In genomic region chr6:158571826-158572652, GRCh38 we compare ENCODE assay signal across 1 cellular context.
TF ChIP-seq lines count a peak whose summit lies in the region.

No MANE protein-coding gene starts in this region.

TF ChIP-seq in HepG2, 621 proteins besides CTCF, POLR2A, EP300 and RAD21 (continues in another document):
- TF ChIP-seq CAMTA2 (CRISPR knock-in tag; IDR thresholded peaks at IDR 0.05; ENCODE audit: borderline replicate concordance) (peak; percentile 98; the same call in 1 of the 2 replicates), POLR2AphosphoS5 (IDR thresholded peaks at IDR 0.05; ENCODE audit: low read depth, low read length) (peak; percentile 37; the same call in 1 of the 2 replicates), MYNN (CRISPR knock-in tag; IDR thresholded peaks at IDR 0.05; ENCODE audit: low read depth) (peak; percentile 95), TFDP1 (CRISPR knock-in tag; IDR thresholded peaks at IDR 0.05; ENCODE audit: borderline replicate concordance) (peak; percentile 93), ZNF674 (CRISPR knock-in tag; IDR thresholded peaks at IDR 0.05; ENCODE audit: low read depth) (0 out of 2 replicates have a peak, but pooled peaks have one; percentile 80), ZNF136 (CRISPR knock-in tag; IDR thresholded peaks at IDR 0.05; ENCODE audit: low read depth) (peak; percentile 93), ZSCAN25 (CRISPR knock-in tag; IDR thresholded peaks at IDR 0.05) (peak; percentile 93), ZNF510 (CRISPR knock-in tag; IDR thresholded peaks at IDR 0.05; ENCODE audit: low read depth) (peak; percentile 99), ZNF576 (CRISPR knock-in tag; IDR thresholded peaks at IDR 0.05) (peak; percentile 88), SP2 (CRISPR knock-in tag; IDR thresholded peaks at IDR 0.05) (no peak), ZNF10 (CRISPR knock-in tag; IDR thresholded peaks at IDR 0.05; ENCODE audit: borderline replicate concordance, low read depth) (0 out of 2 replicates have a peak, but pooled peaks have one; percentile 14), TFDP2 (CRISPR knock-in tag; IDR thresholded peaks at IDR 0.05) (peak; percentile 87), HDAC1 (CRISPR knock-in tag; IDR thresholded peaks at IDR 0.05) (peak; percentile 99), HOXA3 (CRISPR knock-in tag; IDR thresholded peaks at IDR 0.05) (peak; percentile 98), ZNF138 (CRISPR knock-in tag; IDR thresholded peaks at IDR 0.05; ENCODE audit: low read depth) (peak; percentile 89), SMAD1 (CRISPR knock-in tag; IDR thresholded peaks at IDR 0.05; ENCODE audit: borderline replicate concordance, low read depth) (peak; percentile 98), ZNF660 (CRISPR knock-in tag; IDR thresholded peaks at IDR 0.05; ENCODE audit: borderline replicate concordance, low read depth) (no peak; the same call in 1 of the 2 replicates), TBX3 (IDR thresholded peaks at IDR 0.05; ENCODE audit: borderline replicate concordance) (peak; percentile 81), ZNF879 (CRISPR knock-in tag; IDR thresholded peaks at IDR 0.05) (peak; percentile 98), HNRNPLL (IDR thresholded peaks at IDR 0.05; ENCODE audit: low read depth, low read length, poor library complexity, severe bottlenecking) (peak; percentile 68), CHCHD3 (CRISPR knock-in tag; IDR thresholded peaks at IDR 0.05) (no peak), LCORL (IDR thresholded peaks at IDR 0.05) (no peak), LCORL (CRISPR knock-in tag; IDR thresholded peaks at IDR 0.05) (peak; percentile 99), FOXO1 (CRISPR knock-in tag; IDR thresholded peaks at IDR 0.05) (peak; percentile 97), ZNF350 (CRISPR knock-in tag; IDR thresholded peaks at IDR 0.05; ENCODE audit: borderline replicate concordance, low read depth) (peak; percentile 99), KDM3A (CRISPR knock-in tag; IDR thresholded peaks at IDR 0.05; ENCODE audit: low read depth) (peak; percentile 100), ATF6 (CRISPR knock-in tag; conservative IDR thresholded peaks at IDR 0.05) (peak; percentile 92; the same call in 1 of the 2 replicates), ZNF207 (IDR thresholded peaks at IDR 0.05; ENCODE audit: borderline replicate concordance) (no peak), TBL1XR1 (IDR thresholded peaks at IDR 0.05; ENCODE audit: borderline replicate concordance, low read length, partially characterized antibody) (no peak), SIX4 (CRISPR knock-in tag; IDR thresholded peaks at IDR 0.05) (peak; percentile 86), ZNF616 (CRISPR knock-in tag; IDR thresholded peaks at IDR 0.05; ENCODE audit: low read depth) (peak; percentile 98), CHD2 (IDR thresholded peaks at IDR 0.05; ENCODE audit: low read depth, low read length) (0 out of 2 replicates have a peak, but pooled peaks have one; percentile 23), ZBTB34 (CRISPR knock-in tag; IDR thresholded peaks at IDR 0.05) (peak; percentile 90), ZNF280D (CRISPR knock-in tag; IDR thresholded peaks at IDR 0.05) (peak; percentile 92; the same call in 1 of the 2 replicates), RFXAP (CRISPR knock-in tag; IDR thresholded peaks at IDR 0.05; ENCODE audit: borderline replicate concordance) (peak; percentile 94; the same call in 1 of the 2 replicates), ZNF253 (CRISPR knock-in tag; IDR thresholded peaks at IDR 0.05; ENCODE audit: borderline replicate concordance) (0 out of 2 replicates have a peak, but pooled peaks have one; percentile 37), HIVEP1 (CRISPR knock-in tag; IDR thresholded peaks at IDR 0.05) (peak; percentile 72), IKZF5 (CRISPR knock-in tag; IDR thresholded peaks at IDR 0.05) (peak; percentile 98), CSRNP1 (CRISPR knock-in tag; IDR thresholded peaks at IDR 0.05) (peak; percentile 75), ZNF777 (CRISPR knock-in tag; IDR thresholded peaks at IDR 0.05) (peak; percentile 80), MED1 (CRISPR knock-in tag; IDR thresholded peaks at IDR 0.05) (peak; percentile 100), ZNF589 (CRISPR knock-in tag; conservative IDR thresholded peaks at IDR 0.05) (peak; percentile 82; the same call in 1 of the 2 replicates), ZNF567 (CRISPR knock-in tag; IDR thresholded peaks at IDR 0.05; ENCODE audit: borderline replicate concordance) (peak; percentile 96; the same call in 1 of the 2 replicates)
- TF ChIP-seq, protein P1, sequence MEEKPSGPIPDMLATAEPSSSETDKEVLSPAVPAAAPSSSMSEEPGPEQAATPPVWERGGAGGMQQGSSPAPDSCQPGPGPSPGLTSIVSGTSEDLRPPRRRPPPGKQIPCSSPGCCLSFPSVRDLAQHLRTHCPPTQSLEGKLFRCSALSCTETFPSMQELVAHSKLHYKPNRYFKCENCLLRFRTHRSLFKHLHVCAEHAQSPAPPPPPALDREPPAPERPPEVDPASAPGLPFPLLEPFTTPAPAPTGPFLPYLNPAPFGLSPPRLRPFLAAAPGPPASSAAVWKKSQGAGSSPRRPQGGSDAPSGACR (CRISPR knock-in tag; IDR thresholded peaks at IDR 0.05) = peak; percentile 97
- TF ChIP-seq, protein P2, sequence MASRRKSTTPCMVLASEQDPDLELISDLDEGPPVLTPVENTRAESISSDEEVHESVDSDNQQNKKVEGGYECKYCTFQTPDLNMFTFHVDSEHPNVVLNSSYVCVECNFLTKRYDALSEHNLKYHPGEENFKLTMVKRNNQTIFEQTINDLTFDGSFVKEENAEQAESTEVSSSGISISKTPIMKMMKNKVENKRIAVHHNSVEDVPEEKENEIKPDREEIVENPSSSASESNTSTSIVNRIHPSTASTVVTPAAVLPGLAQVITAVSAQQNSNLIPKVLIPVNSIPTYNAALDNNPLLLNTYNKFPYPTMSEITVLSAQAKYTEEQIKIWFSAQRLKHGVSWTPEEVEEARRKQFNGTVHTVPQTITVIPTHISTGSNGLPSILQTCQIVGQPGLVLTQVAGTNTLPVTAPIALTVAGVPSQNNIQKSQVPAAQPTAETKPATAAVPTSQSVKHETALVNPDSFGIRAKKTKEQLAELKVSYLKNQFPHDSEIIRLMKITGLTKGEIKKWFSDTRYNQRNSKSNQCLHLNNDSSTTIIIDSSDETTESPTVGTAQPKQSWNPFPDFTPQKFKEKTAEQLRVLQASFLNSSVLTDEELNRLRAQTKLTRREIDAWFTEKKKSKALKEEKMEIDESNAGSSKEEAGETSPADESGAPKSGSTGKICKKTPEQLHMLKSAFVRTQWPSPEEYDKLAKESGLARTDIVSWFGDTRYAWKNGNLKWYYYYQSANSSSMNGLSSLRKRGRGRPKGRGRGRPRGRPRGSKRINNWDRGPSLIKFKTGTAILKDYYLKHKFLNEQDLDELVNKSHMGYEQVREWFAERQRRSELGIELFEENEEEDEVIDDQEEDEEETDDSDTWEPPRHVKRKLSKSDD (CRISPR knock-in tag; IDR thresholded peaks at IDR 0.05; ENCODE audit: low read depth) = peak; percentile 95
- TF ChIP-seq, protein P3, sequence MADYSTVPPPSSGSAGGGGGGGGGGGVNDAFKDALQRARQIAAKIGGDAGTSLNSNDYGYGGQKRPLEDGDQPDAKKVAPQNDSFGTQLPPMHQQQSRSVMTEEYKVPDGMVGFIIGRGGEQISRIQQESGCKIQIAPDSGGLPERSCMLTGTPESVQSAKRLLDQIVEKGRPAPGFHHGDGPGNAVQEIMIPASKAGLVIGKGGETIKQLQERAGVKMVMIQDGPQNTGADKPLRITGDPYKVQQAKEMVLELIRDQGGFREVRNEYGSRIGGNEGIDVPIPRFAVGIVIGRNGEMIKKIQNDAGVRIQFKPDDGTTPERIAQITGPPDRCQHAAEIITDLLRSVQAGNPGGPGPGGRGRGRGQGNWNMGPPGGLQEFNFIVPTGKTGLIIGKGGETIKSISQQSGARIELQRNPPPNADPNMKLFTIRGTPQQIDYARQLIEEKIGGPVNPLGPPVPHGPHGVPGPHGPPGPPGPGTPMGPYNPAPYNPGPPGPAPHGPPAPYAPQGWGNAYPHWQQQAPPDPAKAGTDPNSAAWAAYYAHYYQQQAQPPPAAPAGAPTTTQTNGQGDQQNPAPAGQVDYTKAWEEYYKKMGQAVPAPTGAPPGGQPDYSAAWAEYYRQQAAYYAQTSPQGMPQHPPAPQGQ (CRISPR knock-in tag; IDR thresholded peaks at IDR 0.05; ENCODE audit: borderline replicate concordance) = peak; percentile 27; the same call in 1 of the 2 replicates
